ENCODE assay signal across 21 cellular contexts in genomic region chr10:110048781-110049180, GRCh38.
"Had no signal": no experiment of that assay in that cellular context is flagged by ENCODE, and none has a peak within 500 bp of the region (broad histone marks: within the 10 kb centered on the region; RNA-seq: fewer than 3 reads in every experiment).

No MANE protein-coding gene starts in this region.

- H3K4me3 ChIP-seq: SJSA1, SK-N-MC had no signal

- H3K27ac ChIP-seq: KMS-11, SJSA1, SK-N-MC had no signal

- DNase-seq: IMR-90, Kasumi-1, MM.1S, NCI-H1092 treated with DMSO at 0.1 percent for 48 hours, NCI-H1436, NCI-H187 treated with DMSO at 0.1 percent for 48 hours, NCI-H2029 treated with DMSO at 0.1 percent for 48 hours, NCI-H226, NCI-H446, NCI-H510A, NCI-H524 treated with DMSO at 0.1 percent for 48 hours, NCI-H69, NCI-H774, Right ventricle myocardium superior, RPMI8226, SIG-M5, T-helper 1 cell had no signal

- H3K27me3 ChIP-seq: SJSA1 had no signal

- ATAC-seq: HepG2 had no signal
